Comparison of ENCODE assay signal across 24 cellular contexts in genomic region chr16:46762583-46762982, GRCh38. TPM values are rescaled to one million over a fixed set of nuclear protein-coding genes. Genes with fewer than 3 reads are reported as not detected.
DNase-seq lines count a peak whose midpoint lies in the region; ATAC-seq, FAIRE-seq and TF ChIP-seq lines count a peak whose summit lies in the region.
"Had no signal": no experiment of that assay in that cellular context is flagged by ENCODE, and none has a peak within 500 bp of the region (broad histone marks: within the 10 kb centered on the region; RNA-seq: fewer than 3 reads in every experiment).

No MANE protein-coding gene starts in this region.

- H3K4me1 ChIP-seq in cardiac muscle cell (ENCODE audit: low read depth): peaks cover 39% of the 10 kb centered on the region
- H3K4me1 ChIP-seq in HEK293 (ENCODE audit: control insufficient read depth, insufficient read depth, low read length): 0 out of 2 replicates have a peak, but pooled peaks cover under 1% of the 10 kb centered on the region
- no peaks in the 10 kb centered on the region for H3K4me1 ChIP-seq in prostate gland (replicated peaks)
- H3K4me1 ChIP-seq in kidney (ENCODE audit: control insufficient read depth in 1 of 2, insufficient read depth in 1 of 2, low read depth in 1 of 2, low read length in 2 of 2): no peaks in the 10 kb centered on the region
- H3K4me1 ChIP-seq: transverse colon had no signal

- no peaks in the 10 kb centered on the region for H3K9me3 ChIP-seq in cardiac muscle cell (ENCODE audit: low read depth)
- H3K9me3 ChIP-seq in HEK293 (ENCODE audit: control insufficient read depth, insufficient read depth, low read depth, low read length): no peaks in the 10 kb centered on the region
- H3K9me3 ChIP-seq in prostate gland: no peaks in the 10 kb centered on the region
- no peaks in the 10 kb centered on the region for H3K9me3 ChIP-seq in kidney (ENCODE audit: control insufficient read depth in 1 of 2, low read length in 2 of 2)
- H3K9me3 ChIP-seq: esophagus squamous epithelium, transverse colon had no signal

- CTCF ChIA-PET in HEK293 (lab: Yijun Ruan, JAX): no interaction called here

- no peak for TF ChIP-seq POLR2A in prostate gland (IDR thresholded peaks at IDR 0.05)

- peak overlapping the region; percentile 8 for H3K4me3 ChIP-seq in cardiac muscle cell
- no peak overlapping the region for H3K4me3 ChIP-seq in HEK293 (ENCODE audit: low read depth, low read length)
- H3K4me3 ChIP-seq in prostate gland: no peak overlapping the region
- H3K4me3 ChIP-seq in kidney (ENCODE audit: low read length in 2 of 2): no peak overlapping the region
- H3K4me3 ChIP-seq: esophagus squamous epithelium, GM12878, neural progenitor cell, smooth muscle cell, transverse colon had no signal

- intact Hi-C loops in Right ventricle myocardium superior (cut with DNase I): no loop called here
- intact Hi-C loops in prostate gland (cut with DNase I): no loop called here
- intact Hi-C loops in kidney (cut with DNase I): no loop called here

- DNase-seq in cardiac muscle cell (ENCODE audit: low read depth in 1 of 2, low spot score in 1 of 2) (no peak), Right ventricle myocardium superior (no peak), SW480 (ENCODE audit: low spot score) (peak; percentile 18), prostate gland (ENCODE audit: low spot score) (peak; percentile 46), kidney (no peak)
- DNase-seq in stimulated activated naive CD8-positive, alpha-beta T cell treated with anti-CD3 and anti-CD28 coated beads, Interleukin-15, Interleukin-2, amounts not matched to agents 100 U/mL and 50 U/mL, for 24 hours: no peak
- DNase-seq: activated CD4-positive, alpha-beta T cell treated with anti-CD3 and anti-CD28 coated beads, Interleukin-2, amount 10 ng/mL, durations not matched to agents 7 days and 5 days; CD4-positive, CD25-positive, alpha-beta regulatory T cell; effector CD8-positive, alpha-beta T cell; esophagus squamous epithelium; NCI-H1694 treated with DMSO at 0.1 percent for 48 hours; NCI-H526 treated with DMSO at 0.1 percent for 48 hours; stimulated activated CD4-positive, alpha-beta T cell treated with anti-CD3 and anti-CD28 coated beads, Interleukin-2, amount 100 ng/mL, for 48 hours; stimulated activated naive CD8-positive, alpha-beta T cell treated with anti-CD3 and anti-CD28 coated beads, Interleukin-15, amount 100 ng/mL, for 72 hours; transverse colon had no signal

- POLR2A ChIA-PET in HEK293 (lab: Yijun Ruan, JAX): no interaction called here

- no peak for TF ChIP-seq CTCF in cardiac muscle cell (IDR thresholded peaks at IDR 0.05; ENCODE audit: low read depth, low read length)
- TF ChIP-seq CTCF in HEK293 (tag by site-specific recombination; IDR thresholded peaks at IDR 0.05): no peak
- TF ChIP-seq CTCF in prostate gland (IDR thresholded peaks at IDR 0.05): no peak
- TF ChIP-seq CTCF in kidney (IDR thresholded peaks at IDR 0.05; ENCODE audit: borderline replicate concordance, extremely low read depth, insufficient read depth): no peak

- ATAC-seq in Right ventricle myocardium superior (ENCODE audit: poor library complexity) (no peak), GM19455 (IDR thresholded peaks at IDR 0.05; ENCODE audit: unreplicated experiment) (no peak)
- no peak for ATAC-seq in stimulated activated naive CD8-positive, alpha-beta T cell treated with anti-CD3 and anti-CD28 coated beads, Interleukin-15, Interleukin-2, amounts not matched to agents 100 U/mL and 50 U/mL, for 24 hours
- ATAC-seq: GM12878; HepG2; left lobe of liver; stimulated activated naive CD8-positive, alpha-beta T cell treated with anti-CD3 and anti-CD28 coated beads, Interleukin-15, amount 100 ng/mL, for 72 hours had no signal

- H3K36me3 ChIP-seq in cardiac muscle cell: no peaks in the 10 kb centered on the region
- no peaks in the 10 kb centered on the region; a peak in 1 of 3 replicates for H3K36me3 ChIP-seq in HEK293 (ENCODE audit: control insufficient read depth in 2 of 2, insufficient read depth in 1 of 2, low read length in 2 of 2)
- H3K36me3 ChIP-seq in prostate gland: no peaks in the 10 kb centered on the region
- H3K36me3 ChIP-seq in kidney (ENCODE audit: control insufficient read depth in 1 of 2, insufficient read depth in 2 of 2, low read length in 2 of 2): no peaks in the 10 kb centered on the region
- H3K36me3 ChIP-seq: esophagus squamous epithelium, neural progenitor cell, transverse colon had no signal

- WGBS in prostate gland: 50% methylated on average over 3 of the region's 3 CpGs

- no peaks in the 10 kb centered on the region for H3K27me3 ChIP-seq in cardiac muscle cell
- no peaks in the 10 kb centered on the region for H3K27me3 ChIP-seq in prostate gland (replicated peaks; ENCODE audit: insufficient read depth)
- H3K27me3 ChIP-seq: neural progenitor cell, transverse colon had no signal

- H3K9ac ChIP-seq in kidney (ENCODE audit: low read length in 2 of 2): no peak overlapping the region
- H3K9ac ChIP-seq: neural progenitor cell had no signal

- H3K27ac ChIP-seq in cardiac muscle cell (peak overlapping the region; percentile 87), HEK293 (ENCODE audit: extremely low read depth, low read depth, low read length) (no peak overlapping the region), prostate gland (peak overlapping the region; percentile 7 to 52), kidney (ENCODE audit: low read depth in 2 of 2, low read length in 2 of 2) (no peak overlapping the region)
- H3K27ac ChIP-seq: esophagus squamous epithelium, neural progenitor cell, transverse colon had no signal

- no peak for FAIRE-seq in kidney (lab: Jason Lieb, UNC)
- FAIRE-seq: astrocyte, GM12878, H54, HepG2 had no signal

TF ChIP-seq in HEK293, 187 proteins besides CTCF, POLR2A, EP300 and RAD21:
- TF ChIP-seq ZNF747 (tag by site-specific recombination; IDR thresholded peaks at IDR 0.05) (no peak), SCRT1 (tag by site-specific recombination; IDR thresholded peaks at IDR 0.05; ENCODE audit: borderline replicate concordance) (peak; percentile 86; the same call in 1 of the 2 replicates), SCRT2 (tag by site-specific recombination; IDR thresholded peaks at IDR 0.05) (peak; percentile 93)

RNA-seq across cellular contexts. Expression of gene MYLK3, which starts 14.4 kb away (rescaled TPM):
- total RNA-seq in cardiac muscle cell (203 and 211 TPM in 2 replicates), Right ventricle myocardium superior (304 TPM), prostate gland (10 to 100 TPM in 1 of 2 donors, 1 to 10 TPM in 1; 1.5 to 54.2 TPM), kidney (0.31 TPM)
- polyA plus RNA-seq in cardiac muscle cell (57.5 and 57.8 TPM in 2 replicates), kidney (ENCODE audit: insufficient read depth, low read depth, low replicate concordance) (1.5 TPM)
- total RNA-seq: CD4-positive, CD25-positive, alpha-beta regulatory T cell; transverse colon had no signal
- polyA plus RNA-seq: CD4-positive, CD25-positive, alpha-beta regulatory T cell had no signal

Comparison
In these comparisons a context has a peak if more than half of its experiments do, and no peak if none do; other contexts are left out.
1. DNase-seq: peak in SW480 (single experiment) and prostate gland (single experiment); none in cardiac muscle cell (0 of 2), Right ventricle myocardium superior (single experiment), stimulated activated naive CD8-positive, alpha-beta T cell treated with anti-CD3 and anti-CD28 coated beads, Interleukin-15, Interleukin-2, amounts not matched to agents 100 U/mL and 50 U/mL, for 24 hours (single experiment) and kidney (single experiment).
2. H3K27ac ChIP-seq: peak in cardiac muscle cell (single experiment) and prostate gland (2 of 2); none in HEK293 (single experiment) and kidney (0 of 2).